10 cellular contexts compared by ENCODE assay signal in the genomic region with DNA sequence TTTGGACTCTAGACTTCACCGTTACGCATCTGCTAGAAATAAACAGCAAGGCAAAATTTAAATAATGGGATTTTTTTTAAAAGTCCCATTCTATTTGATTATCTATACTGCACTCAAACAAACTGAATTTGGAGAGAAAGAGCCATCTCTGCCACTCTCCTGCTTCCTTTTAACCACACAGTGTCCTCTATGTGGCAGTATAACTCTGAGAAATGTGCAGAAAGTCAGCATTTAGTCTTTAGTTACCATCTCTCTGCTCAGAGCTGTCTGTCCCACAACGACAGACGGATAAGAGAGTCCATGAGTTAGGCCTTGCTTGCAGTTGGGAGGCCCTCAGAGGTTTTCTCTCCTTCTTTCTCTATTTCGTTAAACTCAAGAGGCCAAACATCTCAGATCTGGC. TPM values are rescaled to one million over a fixed set of nuclear protein-coding genes. Genes with fewer than 3 reads are reported as not detected.
DNase-seq lines count a peak whose midpoint lies in the region; ATAC-seq and TF ChIP-seq lines count a peak whose summit lies in the region.
"Had no signal": no experiment of that assay in that cellular context is flagged by ENCODE, and none has a peak within 500 bp of the region (broad histone marks: within the 10 kb centered on the region; RNA-seq: fewer than 3 reads in every experiment).

No MANE protein-coding gene starts in this region.

- peak; percentile 82 for ATAC-seq in Right ventricle myocardium superior (ENCODE audit: poor library complexity)
- ATAC-seq: mucosa of descending colon had no signal

- TF ChIP-seq CTCF in right atrium auricular region (IDR thresholded peaks at IDR 0.05): peak in 1 of 2 donors; percentile 63
- TF ChIP-seq CTCF in uterus (IDR thresholded peaks at IDR 0.05): peak; percentile 27 to 45 (median 36)
- no peak for TF ChIP-seq CTCF in ovary (IDR thresholded peaks at IDR 0.05)

- H3K36me3 ChIP-seq in right atrium auricular region (no peaks in the 10 kb centered on the region), uterus (no peaks in the 10 kb centered on the region), ovary (no peaks in the 10 kb centered on the region)

- no peak for TF ChIP-seq POLR2A in uterus (IDR thresholded peaks at IDR 0.05)
- no peak for TF ChIP-seq POLR2A in ovary (IDR thresholded peaks at IDR 0.05)

- WGBS in ovary, 3 donors: 62 to 70% (median 62%) methylated on average over 5 of the region's 5 CpGs

- H3K4me1 ChIP-seq in right atrium auricular region: no peaks in the 10 kb centered on the region
- peaks cover 0 to 8% of the 10 kb centered on the region in 2 donors for H3K4me1 ChIP-seq in uterus
- H3K4me1 ChIP-seq in ovary (ENCODE audit: insufficient read depth): no peaks in the 10 kb centered on the region

- H3K27ac ChIP-seq in right atrium auricular region: no peak overlapping the region
- H3K27ac ChIP-seq in uterus: no peak overlapping the region
- H3K27ac ChIP-seq in ovary: no peak overlapping the region

- H3K4me3 ChIP-seq in right atrium auricular region: no peak overlapping the region
- H3K4me3 ChIP-seq in uterus: no peak overlapping the region
- no peak overlapping the region for H3K4me3 ChIP-seq in ovary
- H3K4me3 ChIP-seq: mucosa of descending colon had no signal

- H3K9me3 ChIP-seq in right atrium auricular region (no peaks in the 10 kb centered on the region), uterus (no peaks in the 10 kb centered on the region), ovary (no peaks in the 10 kb centered on the region)
- H3K9me3 ChIP-seq: mucosa of descending colon had no signal

- H3K27me3 ChIP-seq in right atrium auricular region (no peaks in the 10 kb centered on the region), uterus (no peaks in the 10 kb centered on the region), ovary (no peaks in the 10 kb centered on the region)

- TF ChIP-seq EP300 in ovary (IDR thresholded peaks at IDR 0.05): no peak

- no peak for DNase-seq in Right ventricle myocardium superior
- no peak for DNase-seq in right atrium auricular region (ENCODE audit: low spot score)
- DNase-seq in SHP77 treated with DMSO at 0.1 percent for 48 hours (lab: John Stamatoyannopoulos, UW): peak; percentile 29
- peak; percentile 36 for DNase-seq in glomerular endothelial cell (ENCODE audit: extremely low read depth, low read depth, low spot score)
- no peak for DNase-seq in uterus
- no peak for DNase-seq in stimulated activated CD4-positive, alpha-beta T cell treated with anti-CD3 and anti-CD28 coated beads, Interleukin-4, amount 100 ng/mL, for 1 hour
- no peak for DNase-seq in ovary
- no peak for DNase-seq in cortex of kidney (lab: John Stamatoyannopoulos, UW)
- DNase-seq: Calu3, mucosa of descending colon had no signal

- intact Hi-C loops in Right ventricle myocardium superior (cut with DNase I): no loop called here
- intact Hi-C loops in uterus (cut with DNase I; ENCODE audit: low total_unique reads): no loop called here
- intact Hi-C loops in ovary (cut with DNase I): no loop called here

RNA-seq across cellular contexts. Expression of a gene that starts 21.2 kb away (rescaled TPM):
- total RNA-seq in Right ventricle myocardium superior: not detected
- total RNA-seq in right atrium auricular region: not detected
- 5.7 and 7.0 TPM in 2 replicates for total RNA-seq in glomerular endothelial cell
- total RNA-seq in uterus: 1 to 10 TPM in 2 of 4 donors, not detected in 2; 1.9 to 2.5 TPM
- total RNA-seq in ovary: 10 to 100 TPM in 1 of 7 donors, 1 to 10 TPM in 2, under 1 TPM in 2, not detected in 2; 0.24 to 12.5 (median 1.6) TPM
- polyA plus RNA-seq in ovary: 1 to 10 TPM in 1 of 2 donors, under 1 TPM in 1; 0.13 to 1.1 TPM
- total RNA-seq: Calu3 had no signal

Comparison
In these comparisons a context has a peak if more than half of its experiments do, and no peak if none do; other contexts are left out.
1. DNase-seq: peak in SHP77 treated with DMSO at 0.1 percent for 48 hours (single experiment) and glomerular endothelial cell (single experiment); none in Right ventricle myocardium superior (single experiment), right atrium auricular region (single experiment), uterus (0 of 2), stimulated activated CD4-positive, alpha-beta T cell treated with anti-CD3 and anti-CD28 coated beads, Interleukin-4, amount 100 ng/mL, for 1 hour (single experiment), ovary (0 of 5) and cortex of kidney (single experiment).
2. CTCF ChIP-seq: peak in uterus (4 of 4); none in ovary (0 of 3).